23 cellular contexts compared by ENCODE assay signal in the genomic region with DNA sequence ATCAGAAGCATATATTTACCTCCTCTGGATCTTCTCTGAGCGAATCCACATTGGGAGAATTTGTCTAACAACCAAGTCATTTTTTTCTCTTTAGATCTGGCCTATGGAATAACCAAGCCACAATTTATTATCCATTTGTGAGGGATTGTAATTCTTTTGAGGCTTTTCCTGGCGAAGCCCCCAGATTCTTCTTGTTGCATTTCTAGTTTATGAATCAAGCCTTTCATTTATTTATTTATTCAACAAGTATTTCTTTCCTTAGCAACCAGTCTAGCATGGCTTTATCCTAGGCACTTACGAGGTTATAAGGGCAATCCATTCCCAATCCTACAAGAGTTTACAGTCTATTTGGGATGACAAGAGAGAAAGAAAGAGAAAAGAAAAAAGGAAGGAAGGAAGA. TPM values are rescaled to one million over a fixed set of nuclear protein-coding genes. Genes with fewer than 3 reads are reported as not detected.
DNase-seq lines count a peak whose midpoint lies in the region; ATAC-seq and TF ChIP-seq lines count a peak whose summit lies in the region.
"Had no signal": no experiment of that assay in that cellular context is flagged by ENCODE, and none has a peak within 500 bp of the region (broad histone marks: within the 10 kb centered on the region; RNA-seq: fewer than 3 reads in every experiment).

No MANE protein-coding gene starts in this region.

- dilution Hi-C loops in IMR-90 (cut with HindIII; ENCODE audit: low sequenced_read_pairs, unreplicated experiment), result no loop called here

- intact Hi-C loops in IMR-90 (cut with micrococcal nuclease), result no loop called here

- ATAC-seq in IMR-90 (ENCODE audit: low read depth) (peak; percentile 77), GM19467 (IDR thresholded peaks at IDR 0.05; ENCODE audit: unreplicated experiment) (no peak)
- ATAC-seq: activated CD8-positive, alpha-beta T cell treated with anti-CD3 and anti-CD28 coated beads for 36 hours; right lobe of liver; SK-N-SH treated with all-trans-retinoic acid at 6 μM for 48 hours; stimulated activated memory B cell treated with anti-CD40 and anti-IgM and Interleukin-4, amounts not matched to agents 10 μg/mL and 1 μg/mL and 100 μg/mL, for 72 hours had no signal

- no peak for TF ChIP-seq POLR2A in IMR-90 (IDR thresholded peaks at IDR 0.05; ENCODE audit: low read depth, low read length)

- H3K23ac ChIP-seq in IMR-90 (ENCODE audit: low read depth, low read length), result no peak overlapping the region

- no peaks in the 10 kb centered on the region for H3K9me2 ChIP-seq in SK-N-SH

- DNase-seq in AG09309 (ENCODE audit: low read depth) (peak; percentile 81), IMR-90 (peak; percentile 93), cardiac fibroblast (ENCODE audit: low read depth in 2 of 2) (peak; percentile 32 to 44), iris pigment epithelial cell (ENCODE audit: low read depth) (peak; percentile 83), NCI-H2081 (lab: John Stamatoyannopoulos, UW) (no peak), SK-N-SH (no peak), NCI-H510A treated with DMSO at 0.1 percent for 48 hours (lab: John Stamatoyannopoulos, UW) (no peak)
- DNase-seq: ACHN; activated B cell treated with CpG ODN at 0.5 μM for 24 hours; activated CD8-positive, alpha-beta T cell treated with anti-CD3 and anti-CD28 coated beads for 36 hours; activated naive CD4-positive, alpha-beta T cell treated with anti-CD3 and anti-CD28 coated beads for 36 hours; activated T-cell treated with anti-CD3 and anti-CD28 coated beads, Interleukin-2, amount 50 U/mL, for 24 hours; H7; head of caudate nucleus; NCI-H187 treated with DMSO at 0.1 percent for 48 hours; NCI-H345; NK-92 treated with Interleukin-12 subunit alpha and Interleukin-12 subunit beta, amount 100 ng/mL, for 24 hours; right lobe of liver had no signal

- TF ChIP-seq CTCF in AG09309 (IDR thresholded peaks at IDR 0.05; ENCODE audit: control insufficient read depth, insufficient read depth, low read depth, low read length, missing control alignments) (no peak), IMR-90 (conservative IDR thresholded peaks at IDR 0.05; ENCODE audit: low read depth, low read length) (no peak), cardiac fibroblast (IDR thresholded peaks at IDR 0.05; ENCODE audit: low read depth, low read length) (no peak), SK-N-SH (IDR thresholded peaks at IDR 0.05) (no peak)

- peak overlapping the region; percentile 60 for H2BK5ac ChIP-seq in IMR-90 (ENCODE audit: low read depth, low read length, poor library complexity, severe bottlenecking)

- H3K9me1 ChIP-seq in IMR-90 (ENCODE audit: insufficient read depth, low read length), result peaks cover 3% of the 10 kb centered on the region; the same call in 1 of the 2 replicates

- no peaks in the 10 kb centered on the region for H4K20me1 ChIP-seq in IMR-90 (ENCODE audit: insufficient read depth, low read length)
- no peaks in the 10 kb centered on the region for H4K20me1 ChIP-seq in SK-N-SH (ENCODE audit: insufficient read depth)

- H3K14ac ChIP-seq in IMR-90 (replicated peaks; ENCODE audit: low read depth, low read length), result no peak overlapping the region

- no peak overlapping the region for H2AK5ac ChIP-seq in IMR-90 (ENCODE audit: low read depth, low read length)

- no peak overlapping the region for H3K4me3 ChIP-seq in AG09309 (ENCODE audit: control insufficient read depth, low read depth, low read length)
- H3K4me3 ChIP-seq in IMR-90 (ENCODE audit: insufficient read depth, low read depth, low read length), result no peak overlapping the region
- no peak overlapping the region for H3K4me3 ChIP-seq in cardiac fibroblast (replicated peaks in 1 of 2; ENCODE audit: low read depth in 2 of 2, low read length in 2 of 2)
- H3K4me3 ChIP-seq in SK-N-SH (ENCODE audit: low read depth in 2 of 2, low read length in 1 of 2), result no peak overlapping the region
- H3K4me3 ChIP-seq: right lobe of liver, thoracic aorta had no signal

- H3K4me2 ChIP-seq in IMR-90 (ENCODE audit: low read depth, low read length) (peak overlapping the region; percentile 46; the same call in 1 of the 2 replicates), SK-N-SH (no peak overlapping the region)

- no peak overlapping the region; the same call in 1 of the 2 replicates for H2BK120ac ChIP-seq in IMR-90 (ENCODE audit: low read depth, low read length)

- H3K79me1 ChIP-seq in IMR-90 (ENCODE audit: low read depth in 1 of 2, low read length in 2 of 2), result 0 out of 4 replicates have a peak, but pooled peaks cover 0 to 4% of the 10 kb centered on the region in 2 experiments

- in situ Hi-C loops in IMR-90 (cut with MboI; ENCODE audit: low sequenced_read_pairs), result no loop called here

- H2AFZ ChIP-seq in IMR-90 (replicated peaks; ENCODE audit: low read length, poor library complexity) (no peak overlapping the region), SK-N-SH (ENCODE audit: low read depth) (no peak overlapping the region)

- H3K27ac ChIP-seq in IMR-90 (ENCODE audit: insufficient read depth, low read length), result peak overlapping the region; percentile 52; the same call in 1 of the 2 replicates
- H3K27ac ChIP-seq in SK-N-SH (ENCODE audit: low read depth in 2 of 2, low read length in 1 of 2), result 0 out of 4 replicates have a peak overlapping the region, but pooled peaks of 1 of the 2 experiments have one; percentile 12
- H3K27ac ChIP-seq: epithelial cell of prostate, right lobe of liver had no signal

- peaks cover 13% of the 10 kb centered on the region; the same call in 1 of the 2 replicates for H3K4me1 ChIP-seq in IMR-90 (ENCODE audit: control insufficient read depth, insufficient read depth, low read length)
- H3K4me1 ChIP-seq in SK-N-SH (ENCODE audit: control insufficient read depth in 1 of 2, insufficient read depth in 2 of 2, low read depth in 1 of 2, low read length in 1 of 2), result no peaks in the 10 kb centered on the region
- H3K4me1 ChIP-seq: right lobe of liver had no signal

- H4K8ac ChIP-seq in IMR-90 (ENCODE audit: low read depth in 2 of 2, low read length in 2 of 2), result peak overlapping the region in 1 of 2 experiments; percentile 11; a peak in 1 of 4 replicates

- H3K9ac ChIP-seq in IMR-90 (ENCODE audit: low read depth, low read length), result no peak overlapping the region
- no peak overlapping the region for H3K9ac ChIP-seq in SK-N-SH

- H2BK20ac ChIP-seq in IMR-90 (ENCODE audit: low read depth, low read length), result no peak overlapping the region; the same call in 1 of the 2 replicates

- H2BK15ac ChIP-seq in IMR-90 (ENCODE audit: low read depth, low read length), result no peak overlapping the region

- H4K91ac ChIP-seq in IMR-90 (ENCODE audit: insufficient read depth, low read depth, low read length), result no peak overlapping the region

- TF ChIP-seq RAD21 in IMR-90 (IDR thresholded peaks at IDR 0.05; ENCODE audit: low read length), result no peak
- no peak for TF ChIP-seq RAD21 in SK-N-SH (IDR thresholded peaks at IDR 0.05; ENCODE audit: low read length)

- no peaks in the 10 kb centered on the region for H3K9me3 ChIP-seq in IMR-90 (ENCODE audit: control insufficient read depth, insufficient read depth, low read length)
- H3K9me3 ChIP-seq in SK-N-SH, result no peaks in the 10 kb centered on the region
- H3K9me3 ChIP-seq: right lobe of liver, thoracic aorta had no signal

- H2AK9ac ChIP-seq in IMR-90 (replicated peaks; ENCODE audit: low read depth, low read length, poor library complexity), result no peak overlapping the region

- H3K56ac ChIP-seq in IMR-90 (ENCODE audit: extremely low read depth, insufficient read depth, low read length), result no peak overlapping the region

- H3K4ac ChIP-seq in IMR-90 (ENCODE audit: low read depth, low read length), result no peak overlapping the region

- H3K18ac ChIP-seq in IMR-90 (ENCODE audit: low read depth, low read length), result no peak overlapping the region

- TF ChIP-seq EP300 in SK-N-SH (IDR thresholded peaks at IDR 0.05; ENCODE audit: borderline replicate concordance in 1 of 2, low read depth in 1 of 2, low read length in 1 of 2), result no peak

- no peaks in the 10 kb centered on the region for H3K36me3 ChIP-seq in IMR-90 (ENCODE audit: control insufficient read depth, insufficient read depth, low read length)
- H3K36me3 ChIP-seq in SK-N-SH (replicated peaks in 1 of 2; ENCODE audit: control insufficient read depth in 1 of 2, insufficient read depth in 2 of 2, low read length in 1 of 2), result no peaks in the 10 kb centered on the region
- H3K36me3 ChIP-seq: right lobe of liver, thoracic aorta had no signal

- H3K79me2 ChIP-seq in SK-N-SH (ENCODE audit: insufficient read depth), result no peaks in the 10 kb centered on the region

- POLR2A ChIA-PET in IMR-90 (lab: Charles Lee; ENCODE audit: unreplicated experiment) (no interaction called here), SK-N-SH (lab: Yijun Ruan, JAX) (no interaction called here)

- WGBS in IMR-90 (ENCODE audit: extremely low coverage in 2 of 2, insufficient read length in 1 of 2), 2 experiments, result no CpG with 5 or more reads among the region's 3 CpGs
- 74% methylated on average over 3 of the region's 3 CpGs for WGBS in SK-N-SH (ENCODE audit: low lambda C conversion rate)

- H4K5ac ChIP-seq in IMR-90 (ENCODE audit: low read depth, low read length), result no peak overlapping the region

- H3F3A ChIP-seq in SK-N-SH (replicated peaks; ENCODE audit: insufficient read depth), result peaks cover 6% of the 10 kb centered on the region

- BruUV-seq in IMR-90 (replicated peaks; lab: Mats Ljungman, UMichigan), result no TSS peak

- CTCF ChIA-PET in IMR-90 (lab: Yijun Ruan, JAX) (no interaction called here), SK-N-SH (lab: Yijun Ruan, JAX) (no interaction called here)

- H3K27me3 ChIP-seq in IMR-90 (ENCODE audit: control insufficient read depth, insufficient read depth, low read length) (no peaks in the 10 kb centered on the region), SK-N-SH (ENCODE audit: insufficient read depth) (no peaks in the 10 kb centered on the region)
- H3K27me3 ChIP-seq: right lobe of liver had no signal

TF ChIP-seq in IMR-90, 13 proteins besides CTCF, POLR2A, EP300 and RAD21 (continues in another document):
- TF ChIP-seq FOS (IDR thresholded peaks at IDR 0.05; ENCODE audit: low read depth, low read length), result peak; percentile 24; the same call in 1 of the 2 replicates

TF ChIP-seq in SK-N-SH, 30 proteins besides CTCF, POLR2A, EP300 and RAD21 (continues in another document):
- TF ChIP-seq TCF12 (IDR thresholded peaks at IDR 0.05), result no peak
- no peak for TF ChIP-seq MEF2A (IDR thresholded peaks at IDR 0.05; ENCODE audit: borderline replicate concordance, low read depth)

RNA-seq across cellular contexts. Expression of a gene that starts 18.4 kb away (rescaled TPM):
- 22.2 and 24.6 TPM in 2 replicates for total RNA-seq in IMR-90 (2012; rRNA removed)
- 3.9 and 4.7 TPM in 2 replicates for polyA plus RNA-seq in IMR-90 (2012; rRNA removed)
- 1.6 and 2.5 TPM in 2 replicates for polyA plus RNA-seq in IMR-90 (2012; cell fraction: cytosol; rRNA removed)
- polyA plus RNA-seq in IMR-90 (2012; cell fraction: nucleus; rRNA removed; ENCODE audit: low replicate concordance), result 1.7 and 5.1 TPM in 2 replicates
- polyA plus RNA-seq in SK-N-SH (2012; rRNA removed), result 0.97 and 1.6 TPM in 2 replicates
- 1.2 and 1.8 TPM in 2 replicates for polyA plus RNA-seq in SK-N-SH (2012; cell fraction: cytosol; rRNA removed)
- 1.5 and 2.4 TPM in 2 replicates for polyA plus RNA-seq in SK-N-SH (2012; cell fraction: nucleus; rRNA removed)
- total RNA-seq: activated B cell treated with CpG ODN at 0.5 μM for 24 hours had no signal

RNA-seq across cellular contexts. Expression of a gene that starts 27.2 kb away (rescaled TPM):
- total RNA-seq in IMR-90 (2012; rRNA removed), result 11.8 and 22.8 TPM in 2 replicates
- polyA plus RNA-seq in IMR-90 (2012; rRNA removed) (17.1 and 21.1 TPM in 2 replicates), SK-N-SH (2012; rRNA removed) (13.2 and 20.2 TPM in 2 replicates)
- polyA plus RNA-seq in IMR-90 (2012; cell fraction: cytosol; rRNA removed), result 4.3 and 5.0 TPM in 2 replicates
- polyA plus RNA-seq in IMR-90 (2012; cell fraction: nucleus; rRNA removed; ENCODE audit: low replicate concordance), result 2.7 and 8.2 TPM in 2 replicates
- polyA plus RNA-seq in SK-N-SH (2012; cell fraction: cytosol; rRNA removed), result 27.0 and 33.1 TPM in 2 replicates
- 10.9 and 15.9 TPM in 2 replicates for polyA plus RNA-seq in SK-N-SH (2012; cell fraction: nucleus; rRNA removed)

Comparison
In these comparisons a context has a peak if more than half of its experiments do, and no peak if none do; other contexts are left out.
1. DNase-seq: peak in AG09309 (single experiment), IMR-90 (single experiment), cardiac fibroblast (2 of 2) and iris pigment epithelial cell (single experiment); none in NCI-H2081 (0 of 2), SK-N-SH (single experiment) and NCI-H510A treated with DMSO at 0.1 percent for 48 hours (single experiment).